In genomic region chr7:116232402-116232749, GRCh38 we compare ENCODE assay signal across 1 cellular context.
TF ChIP-seq lines count a peak whose summit lies in the region.

No MANE protein-coding gene starts in this region.

TF ChIP-seq in A549, 52 proteins besides CTCF, POLR2A, EP300 and RAD21:
- TF ChIP-seq, protein P1, sequence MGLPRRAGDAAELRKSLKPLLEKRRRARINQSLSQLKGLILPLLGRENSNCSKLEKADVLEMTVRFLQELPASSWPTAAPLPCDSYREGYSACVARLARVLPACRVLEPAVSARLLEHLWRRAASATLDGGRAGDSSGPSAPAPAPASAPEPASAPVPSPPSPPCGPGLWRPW (IDR thresholded peaks at IDR 0.05), result no peak
- TF ChIP-seq, protein P2, sequence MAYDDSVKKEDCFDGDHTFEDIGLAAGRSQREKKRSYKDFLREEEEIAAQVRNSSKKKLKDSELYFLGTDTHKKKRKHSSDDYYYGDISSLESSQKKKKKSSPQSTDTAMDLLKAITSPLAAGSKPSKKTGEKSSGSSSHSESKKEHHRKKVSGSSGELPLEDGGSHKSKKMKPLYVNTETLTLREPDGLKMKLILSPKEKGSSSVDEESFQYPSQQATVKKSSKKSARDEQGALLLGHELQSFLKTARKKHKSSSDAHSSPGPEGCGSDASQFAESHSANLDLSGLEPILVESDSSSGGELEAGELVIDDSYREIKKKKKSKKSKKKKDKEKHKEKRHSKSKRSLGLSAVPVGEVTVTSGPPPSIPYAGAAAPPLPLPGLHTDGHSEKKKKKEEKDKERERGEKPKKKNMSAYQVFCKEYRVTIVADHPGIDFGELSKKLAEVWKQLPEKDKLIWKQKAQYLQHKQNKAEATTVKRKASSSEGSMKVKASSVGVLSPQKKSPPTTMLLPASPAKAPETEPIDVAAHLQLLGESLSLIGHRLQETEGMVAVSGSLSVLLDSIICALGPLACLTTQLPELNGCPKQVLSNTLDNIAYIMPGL (CRISPR knock-in tag; IDR thresholded peaks at IDR 0.05; ENCODE audit: borderline replicate concordance), result no peak
- TF ChIP-seq EHF (CRISPR knock-in tag; IDR thresholded peaks at IDR 0.05) (no peak), CBX8 (IDR thresholded peaks at IDR 0.05) (no peak), SREBF2 (IDR thresholded peaks at IDR 0.05) (no peak), HOXA7 (CRISPR knock-in tag; IDR thresholded peaks at IDR 0.05) (no peak), POLR2AphosphoS2 (conservative IDR thresholded peaks at IDR 0.05; ENCODE audit: low read length) (no peak), SMC3 (IDR thresholded peaks at IDR 0.05) (no peak), CBX2 (IDR thresholded peaks at IDR 0.05; ENCODE audit: borderline replicate concordance, low read depth) (no peak), ZFP36 (IDR thresholded peaks at IDR 0.05; ENCODE audit: borderline replicate concordance, partially characterized antibody) (no peak)
